In the genomic region with DNA sequence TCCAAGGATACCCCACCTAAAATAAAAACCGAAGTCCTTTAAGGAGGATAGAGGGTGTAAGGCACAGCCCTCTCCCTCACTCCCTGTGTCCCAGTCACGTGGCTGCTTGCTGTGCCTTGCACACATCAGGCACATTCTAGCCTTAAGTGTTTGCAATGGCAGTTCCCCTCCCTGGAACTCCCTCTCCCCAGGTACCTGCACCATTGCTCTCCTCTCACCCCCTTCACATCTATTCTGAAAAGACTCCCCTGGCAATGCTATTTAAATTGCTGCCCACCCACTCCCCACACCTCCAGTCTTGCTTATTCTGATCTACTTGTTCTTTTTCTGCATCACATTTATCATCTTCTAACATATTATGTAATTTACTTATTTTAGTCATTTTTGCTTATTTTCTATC, we compare ENCODE assay signal across 1 cellular context.
TF ChIP-seq lines count a peak whose summit lies in the region.

No MANE protein-coding gene starts in this region.

TF ChIP-seq in IMR-90, 13 proteins besides CTCF, POLR2A, EP300 and RAD21 (continued from another document):
- TF ChIP-seq USF2 (IDR thresholded peaks at IDR 0.05; ENCODE audit: low read depth, low read length) (no peak), MAFK (IDR thresholded peaks at IDR 0.05; ENCODE audit: low read depth, low read length) (no peak), CEBPB (IDR thresholded peaks at IDR 0.05; ENCODE audit: low read depth, low read length) (no peak), MAZ (IDR thresholded peaks at IDR 0.05; ENCODE audit: borderline replicate concordance, low read depth, low read length) (no peak), ELK1 (IDR thresholded peaks at IDR 0.05; ENCODE audit: borderline replicate concordance, low read depth, low read length) (no peak), SMC3 (IDR thresholded peaks at IDR 0.05; ENCODE audit: low read depth, low read length) (no peak), CHD1 (IDR thresholded peaks at IDR 0.05; ENCODE audit: low read depth, low read length) (no peak), MXI1 (IDR thresholded peaks at IDR 0.05; ENCODE audit: borderline replicate concordance, low read depth, low read length) (no peak), NFE2L2 (IDR thresholded peaks at IDR 0.05; ENCODE audit: low read depth, low read length) (no peak), RCOR1 (IDR thresholded peaks at IDR 0.05; ENCODE audit: insufficient replicate concordance, low read length) (no peak)
